In genomic region chr11:74819400-74819799, GRCh38 we compare ENCODE assay signal across 17 cellular contexts.
DNase-seq lines count a peak whose midpoint lies in the region; ATAC-seq and TF ChIP-seq lines count a peak whose summit lies in the region.
"Had no signal": no experiment of that assay in that cellular context is flagged by ENCODE, and none has a peak within 500 bp of the region (broad histone marks: within the 10 kb centered on the region; RNA-seq: fewer than 3 reads in every experiment).

No MANE protein-coding gene starts in this region.

- peaks cover 14% of the 10 kb centered on the region for H3K4me1 ChIP-seq in CD4-positive, CD25-positive, alpha-beta regulatory T cell (ENCODE audit: control insufficient read depth, insufficient read depth, low read length, poor library complexity, severe bottlenecking)
- peaks cover 19% of the 10 kb centered on the region for H3K4me1 ChIP-seq in IMR-90 (ENCODE audit: control insufficient read depth, insufficient read depth, low read length)
- H3K4me1 ChIP-seq in naive thymus-derived CD4-positive, alpha-beta T cell (ENCODE audit: control insufficient read depth in 2 of 2, insufficient read depth in 2 of 2, low read length in 2 of 2), result peaks cover 0 to 13% of the 10 kb centered on the region in 2 donors
- no peaks in the 10 kb centered on the region for H3K4me1 ChIP-seq in Karpas-422 (ENCODE audit: low read length)
- peaks cover 0 to 7% of the 10 kb centered on the region in 2 donors for H3K4me1 ChIP-seq in thyroid gland

- H3K4ac ChIP-seq in IMR-90 (ENCODE audit: low read depth, low read length), result peak overlapping the region; percentile 14; the same call in 1 of the 2 replicates

- H3K4me2 ChIP-seq in IMR-90 (ENCODE audit: low read depth, low read length) (no peak overlapping the region; the same call in 1 of the 2 replicates), Karpas-422 (ENCODE audit: low read depth, low read length, poor library complexity, severe bottlenecking) (no peak overlapping the region)

- no peak for ATAC-seq in CD4-positive, CD25-positive, alpha-beta regulatory T cell (ENCODE audit: low read depth in 2 of 2)
- ATAC-seq in IMR-90 (ENCODE audit: low read depth), result peak; percentile 55
- ATAC-seq in naive thymus-derived CD4-positive, alpha-beta T cell, result no peak
- ATAC-seq: activated CD4-positive, CD25-positive, alpha-beta regulatory T cell treated with anti-CD3 and anti-CD28 coated beads, Interleukin-2, amount 50 U/mL, for 24 hours; Panc1 had no signal

- no peaks in the 10 kb centered on the region for H3K27me3 ChIP-seq in CD4-positive, CD25-positive, alpha-beta regulatory T cell (ENCODE audit: control insufficient read depth, insufficient read depth, low read length)
- H3K27me3 ChIP-seq in IMR-90 (ENCODE audit: control insufficient read depth, insufficient read depth, low read length) (no peaks in the 10 kb centered on the region), Karpas-422 (ENCODE audit: low read length) (no peaks in the 10 kb centered on the region), thyroid gland (no peaks in the 10 kb centered on the region)
- no peaks in the 10 kb centered on the region for H3K27me3 ChIP-seq in naive thymus-derived CD4-positive, alpha-beta T cell (ENCODE audit: control insufficient read depth in 2 of 2, insufficient read depth in 2 of 2, low read length in 2 of 2)

- peaks cover 70% of the 10 kb centered on the region for H3K36me3 Mint-ChIP-seq in CD4-positive, CD25-positive, alpha-beta regulatory T cell
- peaks cover 28% of the 10 kb centered on the region for H3K36me3 Mint-ChIP-seq in endothelial cell (ENCODE audit: low read depth, unreplicated experiment)
- H3K36me3 Mint-ChIP-seq in naive thymus-derived CD4-positive, alpha-beta T cell, result peaks cover 44 to 87% (median 77%) of the 10 kb centered on the region in 5 donors

- peaks cover 65% of the 10 kb centered on the region for H3K36me3 ChIP-seq in CD4-positive, CD25-positive, alpha-beta regulatory T cell (ENCODE audit: control insufficient read depth, insufficient read depth, low read length)
- H3K36me3 ChIP-seq in IMR-90 (ENCODE audit: control insufficient read depth, insufficient read depth, low read length) (peaks cover 4% of the 10 kb centered on the region; the same call in 1 of the 2 replicates), Karpas-422 (ENCODE audit: insufficient read depth, low read length) (peaks cover 58% of the 10 kb centered on the region), thyroid gland (no peaks in the 10 kb centered on the region)
- H3K36me3 ChIP-seq in naive thymus-derived CD4-positive, alpha-beta T cell (ENCODE audit: control insufficient read depth in 2 of 3, insufficient read depth in 3 of 3, low read length in 3 of 3), result peaks cover 0 to 42% (median 6%) of the 10 kb centered on the region in 3 experiments

- no peak overlapping the region for H3K27ac ChIP-seq in CD4-positive, CD25-positive, alpha-beta regulatory T cell (ENCODE audit: insufficient read depth, low read length, poor library complexity, severe bottlenecking)
- H3K27ac ChIP-seq in IMR-90 (ENCODE audit: insufficient read depth, low read length), result peak overlapping the region; percentile 59; the same call in 1 of the 2 replicates
- no peak overlapping the region for H3K27ac ChIP-seq in naive thymus-derived CD4-positive, alpha-beta T cell (ENCODE audit: low read depth, low read length)
- H3K27ac ChIP-seq in Karpas-422 (ENCODE audit: low read length), result no peak overlapping the region
- H3K27ac ChIP-seq in thyroid gland, result no peak overlapping the region
- H3K27ac ChIP-seq: C4-2B had no signal

- no peak for DNase-seq in CD4-positive, CD25-positive, alpha-beta regulatory T cell
- DNase-seq in IMR-90 (peak; percentile 55), endothelial cell (ENCODE audit: low spot score) (no peak), Karpas-422 (no peak), thyroid gland (no peak), NOMO-1 (lab: John Stamatoyannopoulos, UW; ENCODE audit: unreplicated experiment in 2 of 2) (no peak)
- no peak for DNase-seq in naive thymus-derived CD4-positive, alpha-beta T cell
- DNase-seq: activated CD8-positive, alpha-beta memory T cell treated with anti-CD3 and anti-CD28 coated beads, Interleukin-2, amount 50 U/mL, for 4 hours; erythroblast; NCI-H1694 treated with DMSO at 0.1 percent for 48 hours; NCI-H524 treated with DMSO at 0.1 percent for 48 hours; occipital lobe; small intestine had no signal

- H3K4me1 Mint-ChIP-seq in CD4-positive, CD25-positive, alpha-beta regulatory T cell, result peaks cover 36 to 45% (median 41%) of the 10 kb centered on the region in 4 donors
- H3K4me1 Mint-ChIP-seq in endothelial cell (ENCODE audit: unreplicated experiment), result peaks cover 52% of the 10 kb centered on the region
- peaks cover 31 to 52% (median 34%) of the 10 kb centered on the region in 7 donors for H3K4me1 Mint-ChIP-seq in naive thymus-derived CD4-positive, alpha-beta T cell

- TF ChIP-seq POLR2A in IMR-90 (IDR thresholded peaks at IDR 0.05; ENCODE audit: low read depth, low read length), result no peak
- no peak for TF ChIP-seq POLR2A in thyroid gland (IDR thresholded peaks at IDR 0.05)

- H3K23ac ChIP-seq in IMR-90 (ENCODE audit: low read depth, low read length), result peak overlapping the region; percentile 14; the same call in 1 of the 2 replicates

- no CpG with 5 or more reads among the region's 1 CpG for WGBS in IMR-90 (ENCODE audit: extremely low coverage in 2 of 2, insufficient read length in 1 of 2), 2 experiments
- 97 to 98% methylated on average over 1 of the region's 1 CpG for WGBS in thyroid gland, 2 donors

- peak overlapping the region; percentile 14; the same call in 1 of the 2 replicates for H3K18ac ChIP-seq in IMR-90 (ENCODE audit: low read depth, low read length)

- H3K27me3 Mint-ChIP-seq in CD4-positive, CD25-positive, alpha-beta regulatory T cell, result no peaks in the 10 kb centered on the region
- H3K27me3 Mint-ChIP-seq in endothelial cell (ENCODE audit: unreplicated experiment), result peaks cover 2% of the 10 kb centered on the region
- H3K27me3 Mint-ChIP-seq in naive thymus-derived CD4-positive, alpha-beta T cell, result no peaks in the 10 kb centered on the region
- H3K27me3 Mint-ChIP-seq: activated naive CD4-positive, alpha-beta T cell treated with anti-CD3 and anti-CD28 coated beads, Interleukin-2, amount 50 U/mL, for 24 hours had no signal

- no peak overlapping the region for H2AFZ ChIP-seq in IMR-90 (replicated peaks; ENCODE audit: low read length, poor library complexity)
- no peak overlapping the region for H2AFZ ChIP-seq in Karpas-422 (ENCODE audit: low read length)

- POLR2A ChIA-PET in IMR-90 (lab: Charles Lee; ENCODE audit: unreplicated experiment), result interaction anchor here (0.5 kb wide), 1 partner anchor 70 kb away, joined by 5 read pairs; no protein-coding TSS in a partner anchor
- POLR2A ChIA-PET in naive thymus-derived CD4-positive, alpha-beta T cell (lab: Charles Lee), result interaction anchor here (0.9 kb wide), 1 partner anchor 71 kb away, joined by 3 read pairs; no protein-coding TSS in a partner anchor

- H3K56ac ChIP-seq in IMR-90 (ENCODE audit: extremely low read depth, insufficient read depth, low read length), result no peak overlapping the region

- H2BK5ac ChIP-seq in IMR-90 (ENCODE audit: low read depth, low read length, poor library complexity, severe bottlenecking), result peak overlapping the region; percentile 30

- H3K79me1 ChIP-seq in IMR-90 (ENCODE audit: low read depth in 1 of 2, low read length in 2 of 2), result peaks cover 21 to 39% of the 10 kb centered on the region in 2 experiments

- peaks cover 0 to 10% (median 5%) of the 10 kb centered on the region in 7 donors for H3K9me3 Mint-ChIP-seq in CD4-positive, CD25-positive, alpha-beta regulatory T cell
- H3K9me3 Mint-ChIP-seq in endothelial cell (ENCODE audit: unreplicated experiment), result no peaks in the 10 kb centered on the region
- H3K9me3 Mint-ChIP-seq in naive thymus-derived CD4-positive, alpha-beta T cell, result peaks cover 2 to 12% (median 9%) of the 10 kb centered on the region in 11 donors

- peak overlapping the region; percentile 54; the same call in 1 of the 2 replicates for H3K14ac ChIP-seq in IMR-90 (replicated peaks; ENCODE audit: low read depth, low read length)

- TF ChIP-seq CTCF in IMR-90 (conservative IDR thresholded peaks at IDR 0.05; ENCODE audit: low read depth, low read length), result no peak
- TF ChIP-seq CTCF in endothelial cell (IDR thresholded peaks at IDR 0.05; ENCODE audit: unreplicated experiment), result no peak
- no peak for TF ChIP-seq CTCF in thyroid gland (IDR thresholded peaks at IDR 0.05)

- CTCF ChIA-PET in IMR-90 (lab: Yijun Ruan, JAX), result no interaction called here
- CTCF ChIA-PET in naive thymus-derived CD4-positive, alpha-beta T cell (lab: Charles Lee), result interaction anchor here (0.7 kb wide), 1 partner anchor 30 kb away, joined by 4 read pairs; no protein-coding TSS in a partner anchor

- H4K20me1 ChIP-seq in IMR-90 (ENCODE audit: insufficient read depth, low read length) (peaks cover 10% of the 10 kb centered on the region; the same call in 1 of the 2 replicates), Karpas-422 (ENCODE audit: insufficient read depth, low read depth, low read length) (no peaks in the 10 kb centered on the region)

- TF ChIP-seq RAD21 in IMR-90 (IDR thresholded peaks at IDR 0.05; ENCODE audit: low read length), result no peak

- H3K9me1 ChIP-seq in IMR-90 (ENCODE audit: insufficient read depth, low read length), result 0 out of 2 replicates have a peak, but pooled peaks cover 3% of the 10 kb centered on the region

- no peak overlapping the region for H4K91ac ChIP-seq in IMR-90 (ENCODE audit: insufficient read depth, low read depth, low read length)

- H3K4me3 ChIP-seq in CD4-positive, CD25-positive, alpha-beta regulatory T cell (ENCODE audit: low read depth, low read length), result no peak overlapping the region
- H3K4me3 ChIP-seq in IMR-90 (ENCODE audit: insufficient read depth, low read depth, low read length) (no peak overlapping the region), Karpas-422 (ENCODE audit: low read length) (no peak overlapping the region), thyroid gland (replicated peaks in 1 of 3) (no peak overlapping the region)
- H3K4me3 ChIP-seq in naive thymus-derived CD4-positive, alpha-beta T cell (ENCODE audit: low read length), result no peak overlapping the region

- peaks cover 7 to 13% of the 10 kb centered on the region in 2 experiments for H3K9me3 ChIP-seq in CD4-positive, CD25-positive, alpha-beta regulatory T cell (ENCODE audit: control insufficient read depth in 2 of 2, low read length in 2 of 2)
- H3K9me3 ChIP-seq in IMR-90 (ENCODE audit: control insufficient read depth, insufficient read depth, low read length), result no peaks in the 10 kb centered on the region
- peaks cover 0 to 10% (median 0%) of the 10 kb centered on the region in 3 experiments for H3K9me3 ChIP-seq in naive thymus-derived CD4-positive, alpha-beta T cell (ENCODE audit: control insufficient read depth in 2 of 3, low read length in 3 of 3)
- H3K9me3 ChIP-seq in Karpas-422 (ENCODE audit: low read length), result peaks cover 14% of the 10 kb centered on the region
- H3K9me3 ChIP-seq in thyroid gland, result no peaks in the 10 kb centered on the region

- H3K27ac Mint-ChIP-seq in CD4-positive, CD25-positive, alpha-beta regulatory T cell, result peak overlapping the region in 2 of 3 donors; percentile 68 to 84
- peak overlapping the region; percentile 50 for H3K27ac Mint-ChIP-seq in endothelial cell (ENCODE audit: unreplicated experiment)
- peak overlapping the region in 5 of 9 donors; percentile 3 to 71 (median 33) for H3K27ac Mint-ChIP-seq in naive thymus-derived CD4-positive, alpha-beta T cell
- H3K27ac Mint-ChIP-seq: activated naive CD4-positive, alpha-beta T cell treated with anti-CD3 and anti-CD28 coated beads, Interleukin-2, amount 50 U/mL, for 24 hours had no signal

- no peak overlapping the region for H3K4me3 Mint-ChIP-seq in CD4-positive, CD25-positive, alpha-beta regulatory T cell
- H3K4me3 Mint-ChIP-seq in endothelial cell (ENCODE audit: unreplicated experiment), result no peak overlapping the region
- no peak overlapping the region for H3K4me3 Mint-ChIP-seq in naive thymus-derived CD4-positive, alpha-beta T cell
- H3K4me3 Mint-ChIP-seq: activated naive CD4-positive, alpha-beta T cell treated with anti-CD3 and anti-CD28 coated beads, Interleukin-2, amount 50 U/mL, for 24 hours had no signal

- BruUV-seq in IMR-90 (replicated peaks; lab: Mats Ljungman, UMichigan), result no TSS peak

- intact Hi-C loops in IMR-90 (cut with micrococcal nuclease) (loop anchor here (5.0 kb wide), 1 partner anchor 67 kb away; no protein-coding TSS in a partner anchor), thyroid gland (cut with DNase I) (no loop called here)
- intact Hi-C loops in naive thymus-derived CD4-positive, alpha-beta T cell (cut with micrococcal nuclease), result no loop called here

- in situ Hi-C loops in IMR-90 (cut with MboI; ENCODE audit: low sequenced_read_pairs), result no loop called here

- no peak overlapping the region for H4K5ac ChIP-seq in IMR-90 (ENCODE audit: low read depth, low read length)

- 0 out of 3 replicates have a peak overlapping the region, but pooled peaks have one; percentile 11 for H2BK15ac ChIP-seq in IMR-90 (ENCODE audit: low read depth, low read length)

- H3K9me2 ChIP-seq in Karpas-422 (replicated peaks; ENCODE audit: insufficient read depth, low read length), result no peaks in the 10 kb centered on the region

- dilution Hi-C loops in IMR-90 (cut with HindIII; ENCODE audit: low sequenced_read_pairs, unreplicated experiment), result no loop called here

- no peak overlapping the region for H2BK20ac ChIP-seq in IMR-90 (ENCODE audit: low read depth, low read length)

- no peak overlapping the region for H3K9ac ChIP-seq in IMR-90 (ENCODE audit: low read depth, low read length)
- no peak overlapping the region for H3K9ac ChIP-seq in Karpas-422 (ENCODE audit: low read length)

- no peak overlapping the region; the same call in 1 of the 2 replicates for H2AK5ac ChIP-seq in IMR-90 (ENCODE audit: low read depth, low read length)

- H2AK9ac ChIP-seq in IMR-90 (replicated peaks; ENCODE audit: low read depth, low read length, poor library complexity), result no peak overlapping the region

- peaks cover 54% of the 10 kb centered on the region for H3K79me2 ChIP-seq in Karpas-422 (ENCODE audit: low read length)

- 0 out of 4 replicates have a peak overlapping the region, but pooled peaks of 1 of the 2 experiments have one; percentile 4 for H4K8ac ChIP-seq in IMR-90 (ENCODE audit: low read depth in 2 of 2, low read length in 2 of 2)

- peak overlapping the region; percentile 21; the same call in 1 of the 2 replicates for H2BK120ac ChIP-seq in IMR-90 (ENCODE audit: low read depth, low read length)
